In the genomic region with DNA sequence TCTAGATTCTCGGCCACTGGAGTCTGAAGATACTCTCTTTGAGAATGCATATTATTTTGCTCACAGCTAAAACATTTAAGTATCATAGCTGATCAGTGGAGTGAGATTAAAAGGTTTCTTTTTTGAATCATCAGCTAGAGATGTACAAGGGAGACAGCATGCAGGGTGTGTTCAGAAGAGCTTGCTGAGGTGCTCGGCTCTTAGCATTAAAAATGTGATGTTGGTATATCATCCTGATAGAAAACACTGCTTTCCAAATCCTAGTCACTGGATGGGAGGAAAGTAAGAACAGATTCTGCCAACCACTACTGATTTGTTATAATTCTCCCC, we compare ENCODE assay signal across 1 cellular context.
TF ChIP-seq lines count a peak whose summit lies in the region.

No MANE protein-coding gene starts in this region.

TF ChIP-seq in endothelial cell of umbilical vein, 7 proteins besides CTCF, POLR2A, EP300 and RAD21:
- TF ChIP-seq GATA2 (IDR thresholded peaks at IDR 0.05; ENCODE audit: insufficient read depth, insufficient read length, low read depth, low read length) (no peak), MYC (IDR thresholded peaks at IDR 0.05; ENCODE audit: low read depth, low read length) (no peak), FOS (IDR thresholded peaks at IDR 0.05; ENCODE audit: borderline replicate concordance, insufficient read depth, low read length) (no peak), JUN (IDR thresholded peaks at IDR 0.05; ENCODE audit: borderline replicate concordance, insufficient read depth, insufficient read length, low read depth) (no peak), POLR2AphosphoS5 (IDR thresholded peaks at IDR 0.05; ENCODE audit: insufficient read depth, low read depth, low read length) (no peak), MAX (IDR thresholded peaks at IDR 0.05; ENCODE audit: insufficient read depth, insufficient read length) (no peak), EZH2 (IDR thresholded peaks at IDR 0.05; ENCODE audit: borderline replicate concordance, low read depth, low read length, severe bottlenecking) (no peak)
TF ChIP-seq in endothelial cell of umbilical vein: peak in this region for 0.
